10 cellular contexts compared by ENCODE assay signal in the genomic region with DNA sequence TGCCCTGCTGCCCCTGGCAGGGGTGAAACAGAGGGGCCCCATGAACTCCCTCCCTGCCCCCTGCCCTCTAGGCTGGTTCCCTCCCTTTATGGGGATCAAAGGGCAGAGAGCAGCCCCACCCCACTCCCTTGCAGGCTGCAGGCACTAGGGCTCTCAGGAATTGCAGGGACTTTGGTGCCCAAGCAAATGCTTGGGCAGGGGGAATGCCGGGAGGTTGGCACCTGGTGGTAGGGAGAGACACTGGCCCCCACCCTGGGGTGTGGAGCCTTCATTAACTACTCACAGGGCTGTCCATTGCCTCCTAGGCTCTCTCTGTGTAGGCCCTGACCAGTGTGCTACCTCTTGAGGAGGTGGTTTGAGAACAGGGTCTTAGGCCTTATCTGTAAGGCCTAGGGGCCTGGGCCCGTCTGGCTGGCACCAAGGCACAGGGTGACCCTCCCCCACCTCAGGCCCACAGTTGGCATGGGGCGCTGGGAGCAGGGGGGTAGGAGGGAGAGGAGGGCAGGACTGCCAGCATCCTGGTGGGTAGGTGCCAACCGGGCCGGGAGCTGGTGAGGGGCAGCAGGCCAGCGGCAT.
A peak's percentile ranks its signal among the peaks of the same experiment; 100 is the strongest.
DNase-seq lines count a peak whose midpoint lies in the region; ATAC-seq and TF ChIP-seq lines count a peak whose summit lies in the region.
"Had no signal": no experiment of that assay in that cellular context is flagged by ENCODE, and none has a peak within 500 bp of the region (broad histone marks: within the 10 kb centered on the region; RNA-seq: fewer than 3 reads in every experiment).

No MANE protein-coding gene starts in this region.

- H3K27ac Mint-ChIP-seq in stimulated activated naive CD8-positive, alpha-beta T cell treated with anti-CD3 and anti-CD28 coated beads, Interleukin-15, Interleukin-2, amounts not matched to agents 100 ng/mL and 50 ng/mL, for 24 hours: peak overlapping the region; percentile 97

- no peaks in the 10 kb centered on the region for H3K27me3 ChIP-seq in muscle layer of duodenum (ENCODE audit: low read depth, low read length)

- no peak for ATAC-seq in stimulated activated naive CD8-positive, alpha-beta T cell treated with anti-CD3 and anti-CD28 coated beads, Interleukin-15, Interleukin-2, amounts not matched to agents 100 U/mL and 50 U/mL, for 24 hours

- H3K27ac ChIP-seq in muscle layer of duodenum (ENCODE audit: low read length): peak overlapping the region; percentile 86
- H3K27ac ChIP-seq: GM23248 had no signal

- no peaks in the 10 kb centered on the region for H3K36me3 Mint-ChIP-seq in stimulated activated naive CD8-positive, alpha-beta T cell treated with anti-CD3 and anti-CD28 coated beads, Interleukin-15, Interleukin-2, amounts not matched to agents 100 ng/mL and 50 ng/mL, for 24 hours (ENCODE audit: low read depth)

- no peaks in the 10 kb centered on the region for H3K9me3 ChIP-seq in muscle layer of duodenum (ENCODE audit: control insufficient read depth in 1 of 2, low read length in 2 of 2)

- H3K4me1 Mint-ChIP-seq in stimulated activated naive CD8-positive, alpha-beta T cell treated with anti-CD3 and anti-CD28 coated beads, Interleukin-15, Interleukin-2, amounts not matched to agents 100 ng/mL and 50 ng/mL, for 24 hours (ENCODE audit: low read depth): peaks cover 73% of the 10 kb centered on the region

- CTCF ChIA-PET in GM10248 (lab: Yijun Ruan, JAX): interaction anchor here (0.9 to 3.9 kb wide), 7 partner anchors 8 to 78 kb away, joined by 3 to 48 read pairs (median 5); a partner anchor contains a TSS

- H3K4me3 Mint-ChIP-seq in stimulated activated naive CD8-positive, alpha-beta T cell treated with anti-CD3 and anti-CD28 coated beads, Interleukin-15, Interleukin-2, amounts not matched to agents 100 ng/mL and 50 ng/mL, for 24 hours: no peak overlapping the region

- H3K36me3 ChIP-seq in muscle layer of duodenum (ENCODE audit: control insufficient read depth in 1 of 2, insufficient read depth in 2 of 2, low read length in 2 of 2): no peaks in the 10 kb centered on the region

- H3K9me3 Mint-ChIP-seq in stimulated activated naive CD8-positive, alpha-beta T cell treated with anti-CD3 and anti-CD28 coated beads, Interleukin-15, Interleukin-2, amounts not matched to agents 100 ng/mL and 50 ng/mL, for 24 hours: no peaks in the 10 kb centered on the region

- no peak for DNase-seq in stimulated activated naive CD8-positive, alpha-beta T cell treated with anti-CD3 and anti-CD28 coated beads, Interleukin-15, Interleukin-2, amounts not matched to agents 100 U/mL and 50 U/mL, for 24 hours
- DNase-seq in epithelial cell of esophagus (ENCODE audit: low read depth): no peak
- DNase-seq in GM10248 (ENCODE audit: extremely low spot score): no peak
- DNase-seq in NCI-H69 (lab: John Stamatoyannopoulos, UW): no peak
- no peak for DNase-seq in GM20000 (ENCODE audit: low spot score)
- DNase-seq in NCI-H1092 (lab: John Stamatoyannopoulos, UW): no peak
- DNase-seq: NCI-H226 had no signal

- TF ChIP-seq CTCF in epithelial cell of esophagus (IDR thresholded peaks at IDR 0.05; ENCODE audit: insufficient read depth, low read depth, low read length, missing control alignments): no peak
- TF ChIP-seq CTCF in GM10248 (IDR thresholded peaks at IDR 0.05; ENCODE audit: control extremely low read depth, extremely low read depth, low read depth, missing control alignments): no peak
- TF ChIP-seq CTCF in GM20000 (IDR thresholded peaks at IDR 0.05; ENCODE audit: extremely low read depth, missing control alignments): no peak

- H3K4me1 ChIP-seq in muscle layer of duodenum (ENCODE audit: control insufficient read depth in 1 of 2, insufficient read depth in 2 of 2, low read length in 2 of 2): peaks cover 29 to 51% of the 10 kb centered on the region in 2 donors

- no peaks in the 10 kb centered on the region for H3K27me3 Mint-ChIP-seq in stimulated activated naive CD8-positive, alpha-beta T cell treated with anti-CD3 and anti-CD28 coated beads, Interleukin-15, Interleukin-2, amounts not matched to agents 100 ng/mL and 50 ng/mL, for 24 hours

- POLR2A ChIA-PET in GM10248 (lab: Yijun Ruan, JAX): interaction anchor here (0.6 kb wide), 1 partner anchor 1050 kb away, joined by 3 read pairs; no protein-coding TSS in a partner anchor

- H3K4me3 ChIP-seq in epithelial cell of esophagus (ENCODE audit: low read length) (peak overlapping the region; percentile 64), muscle layer of duodenum (ENCODE audit: low read depth in 1 of 2, low read length in 2 of 2) (peak overlapping the region in 1 of 2 donors; percentile 46)
- H3K4me3 ChIP-seq: GM23248 had no signal
